1 cellular context compared by ENCODE assay signal in genomic region chr5:93665649-93666048, GRCh38.
TF ChIP-seq lines count a peak whose summit lies in the region.

No MANE protein-coding gene starts in this region.

TF ChIP-seq in GM23338, 12 proteins besides CTCF, POLR2A, EP300 and RAD21 (continued from another document):
- TF ChIP-seq REST (IDR thresholded peaks at IDR 0.05; ENCODE audit: unreplicated experiment): no peak
- TF ChIP-seq ZNF114 (CRISPR knock-in tag; IDR thresholded peaks at IDR 0.05): no peak
- no peak for TF ChIP-seq EZH2phosphoT487 (IDR thresholded peaks at IDR 0.05; ENCODE audit: unreplicated experiment)
- TF ChIP-seq STAT1 (IDR thresholded peaks at IDR 0.05; ENCODE audit: unreplicated experiment): no peak
- TF ChIP-seq ZNF331 (CRISPR knock-in tag; IDR thresholded peaks at IDR 0.05; ENCODE audit: low read depth): no peak
